Comparison of ENCODE assay signal across 8 cellular contexts in genomic region chr2:64606495-64607363, GRCh38. TPM values are rescaled to one million over a fixed set of nuclear protein-coding genes. Genes with fewer than 3 reads are reported as not detected.
DNase-seq lines count a peak whose midpoint lies in the region; ATAC-seq and TF ChIP-seq lines count a peak whose summit lies in the region.

No MANE protein-coding gene starts in this region.

- H4K20me1 ChIP-seq in fibroblast of lung (ENCODE audit: control insufficient read depth, extremely low read depth, insufficient read depth, low read length) (no peaks in the 10 kb centered on the region), osteoblast (ENCODE audit: insufficient read depth, low read length) (no peaks in the 10 kb centered on the region)

- H3K27ac ChIP-seq in fibroblast of lung (ENCODE audit: insufficient read depth, low read length) (no peak overlapping the region), osteoblast (ENCODE audit: low read depth, low read length) (no peak overlapping the region), thoracic aorta (peak overlapping the region in 1 of 2 donors; percentile 42)

- ATAC-seq in GM21717 (IDR thresholded peaks at IDR 0.05; ENCODE audit: unreplicated experiment) (peak; percentile 83), thoracic aorta (ENCODE audit: insufficient number of reproducible peaks, low FRiP score, low read depth) (peak; percentile 64)

- H3K27me3 ChIP-seq in fibroblast of lung (ENCODE audit: control insufficient read depth, insufficient read depth, low read length): peaks cover 15% of the 10 kb centered on the region
- no peaks in the 10 kb centered on the region for H3K27me3 ChIP-seq in osteoblast (ENCODE audit: insufficient read depth, low read length)
- H3K27me3 ChIP-seq in thoracic aorta (replicated peaks; ENCODE audit: insufficient read depth): no peaks in the 10 kb centered on the region

- no peak overlapping the region for H2AFZ ChIP-seq in fibroblast of lung (ENCODE audit: low read length)
- H2AFZ ChIP-seq in osteoblast (ENCODE audit: low read length): no peak overlapping the region

- TF ChIP-seq CTCF in fibroblast of lung (conservative IDR thresholded peaks at IDR 0.05 in 1 of 2, IDR thresholded peaks at IDR 0.05 in 1 of 2; ENCODE audit: low read depth in 1 of 2, low read length in 2 of 2) (no peak), osteoblast (IDR thresholded peaks at IDR 0.05; ENCODE audit: extremely low read depth, low read depth, low read length) (no peak), thoracic aorta (IDR thresholded peaks at IDR 0.05) (no peak)

- DNase-seq in ELF-1 (ENCODE audit: low read depth, low spot score) (peak; percentile 92), Kasumi-1 (lab: John Stamatoyannopoulos, UW) (peak; percentile 66 to 73), fibroblast of lung (ENCODE audit: low read depth in 2 of 2) (peak; percentile 36 to 49), osteoblast (ENCODE audit: insufficient read length, low spot score, missing footprints) (peak; percentile 88), thoracic aorta (ENCODE audit: low spot score) (peak; percentile 88), cerebellar nuclear complex (lab: John Stamatoyannopoulos, UW) (no peak)
- peak; percentile 57 for DNase-seq in activated CD8-positive, alpha-beta memory T cell treated with anti-CD3 and anti-CD28 coated beads, Interleukin-2, amount 50 U/mL, for 24 hours (ENCODE audit: extremely low read depth)

- H3K36me3 ChIP-seq in fibroblast of lung (ENCODE audit: control insufficient read depth, insufficient read depth, low read length) (no peaks in the 10 kb centered on the region), osteoblast (ENCODE audit: insufficient read depth, low read length) (no peaks in the 10 kb centered on the region), thoracic aorta (no peaks in the 10 kb centered on the region)

- H3K4me3 ChIP-seq in fibroblast of lung (replicated peaks in 1 of 4; ENCODE audit: control extremely low read depth in 1 of 4, insufficient read depth in 1 of 4, low read depth in 3 of 4, low read length in 4 of 4): peak overlapping the region in 1 of 4 experiments; percentile 7
- no peak overlapping the region for H3K4me3 ChIP-seq in osteoblast (ENCODE audit: insufficient read depth, low read length)
- H3K4me3 ChIP-seq in thoracic aorta: peak overlapping the region; percentile 63

- H3K9me3 ChIP-seq in fibroblast of lung (ENCODE audit: control insufficient read depth, insufficient read depth, low read depth, low read length): no peaks in the 10 kb centered on the region
- H3K9me3 ChIP-seq in osteoblast (ENCODE audit: low read depth, low read length): no peaks in the 10 kb centered on the region
- no peaks in the 10 kb centered on the region for H3K9me3 ChIP-seq in thoracic aorta

- peak overlapping the region; percentile 38 for H3K4me2 ChIP-seq in fibroblast of lung (ENCODE audit: extremely low read depth, insufficient read depth, low read length)
- no peak overlapping the region for H3K4me2 ChIP-seq in osteoblast (ENCODE audit: insufficient read depth, low read length)

- H3K4me1 ChIP-seq in fibroblast of lung (ENCODE audit: control insufficient read depth, extremely low read depth, insufficient read depth, low read length): peaks cover 2% of the 10 kb centered on the region
- H3K4me1 ChIP-seq in osteoblast (ENCODE audit: insufficient read depth, low read length): peaks cover 25% of the 10 kb centered on the region
- peaks cover 11 to 22% of the 10 kb centered on the region in 2 donors for H3K4me1 ChIP-seq in thoracic aorta (ENCODE audit: control insufficient read depth in 1 of 2, low read depth in 2 of 2)

- H3K9ac ChIP-seq in fibroblast of lung (ENCODE audit: insufficient read depth, low read length): no peak overlapping the region

- H3K79me2 ChIP-seq in fibroblast of lung (ENCODE audit: control insufficient read depth, insufficient read depth, low read length) (no peaks in the 10 kb centered on the region), osteoblast (ENCODE audit: insufficient read depth, low read length) (no peaks in the 10 kb centered on the region)

RNA-seq across cellular contexts. Expression of gene SERTAD2, which starts 47.0 kb away (rescaled TPM):
- total RNA-seq in fibroblast of lung: 8.0 and 15.2 TPM in 2 replicates
- 16.5 and 20.7 TPM in 2 replicates for polyA plus RNA-seq in fibroblast of lung
- 17.3 and 17.4 TPM in 2 replicates for polyA plus RNA-seq in fibroblast of lung (2012)
- polyA minus RNA-seq in fibroblast of lung (ENCODE audit: low replicate concordance): 12.3 and 14.1 TPM in 2 replicates
- total RNA-seq in osteoblast: 24.6 and 26.5 TPM in 2 replicates
- total RNA-seq in thoracic aorta: 10 to 100 TPM; 17.9 to 31.9 TPM

Comparison
In these comparisons a context has a peak if more than half of its experiments do, and no peak if none do; other contexts are left out.
1. DNase-seq: peak in ELF-1 (single experiment), Kasumi-1 (2 of 2), activated CD8-positive, alpha-beta memory T cell treated with anti-CD3 and anti-CD28 coated beads, Interleukin-2, amount 50 U/mL, for 24 hours (single experiment), fibroblast of lung (2 of 2), osteoblast (single experiment) and thoracic aorta (single experiment); none in cerebellar nuclear complex (0 of 2).